ENCODE assay signal across 16 cellular contexts in the genomic region with DNA sequence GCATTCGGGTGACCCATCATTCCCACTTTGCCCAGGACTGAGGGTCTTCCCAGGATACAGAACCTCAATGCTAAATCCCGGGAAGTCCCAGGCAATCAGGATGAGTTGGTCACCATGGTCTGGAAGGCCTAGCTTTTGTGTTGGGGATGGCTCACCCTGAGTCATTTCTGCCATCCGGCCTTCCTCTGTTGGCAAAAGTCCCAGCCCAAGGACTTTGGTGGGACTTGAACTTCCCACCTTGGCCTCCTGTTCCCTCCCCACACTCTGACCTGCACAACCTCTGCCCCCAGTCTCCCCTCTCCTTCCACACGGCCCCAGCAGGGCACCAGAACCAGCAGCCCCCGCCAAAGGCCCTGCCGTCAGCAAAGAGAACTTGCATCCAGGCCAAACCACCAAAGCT. TPM values are rescaled to one million over a fixed set of nuclear protein-coding genes. Genes with fewer than 3 reads are reported as not detected.
DNase-seq lines count a peak whose midpoint lies in the region; ATAC-seq, FAIRE-seq and TF ChIP-seq lines count a peak whose summit lies in the region.
"Had no signal": no experiment of that assay in that cellular context is flagged by ENCODE, and none has a peak within 500 bp of the region (broad histone marks: within the 10 kb centered on the region; RNA-seq: fewer than 3 reads in every experiment).

No MANE protein-coding gene starts in this region.

- no peak overlapping the region for H2AK5ac ChIP-seq in H1 (ENCODE audit: low read depth, low read length)

- no peak overlapping the region for H3K27ac ChIP-seq in H1 (ENCODE audit: low read depth, low read length)
- H3K27ac ChIP-seq: lower lobe of right lung, SJCRH30 had no signal

- H3K4ac ChIP-seq in H1 (replicated peaks; ENCODE audit: insufficient read length, low read depth, low read length): no peak overlapping the region

- 0 out of 2 replicates have a peak overlapping the region, but pooled peaks have one; percentile 29 for H2BK15ac ChIP-seq in H1 (ENCODE audit: low read length)

- H4K20me1 ChIP-seq in H1 (replicated peaks in 1 of 2; ENCODE audit: control insufficient read depth in 1 of 2, insufficient read depth in 2 of 2, low read length in 2 of 2): no peaks in the 10 kb centered on the region

- no peak overlapping the region for H2BK5ac ChIP-seq in H1 (ENCODE audit: low read depth, low read length)

- H3K23me2 ChIP-seq in H1 (ENCODE audit: low read depth, low read length): no peaks in the 10 kb centered on the region

- no peak overlapping the region for H2BK20ac ChIP-seq in H1 (ENCODE audit: low read length)

- no peak overlapping the region for H3K4me2 ChIP-seq in H1 (ENCODE audit: insufficient read depth in 1 of 2, low read depth in 2 of 2, low read length in 2 of 2)

- H3K56ac ChIP-seq in H1 (replicated peaks; ENCODE audit: insufficient read length, low read depth, low read length): no peak overlapping the region

- H2AFZ ChIP-seq in H1 (ENCODE audit: low read length): no peak overlapping the region

- no peak overlapping the region for H3K23ac ChIP-seq in H1 (ENCODE audit: insufficient read length)

- H4K91ac ChIP-seq in H1 (replicated peaks; ENCODE audit: insufficient read length, low read length): no peak overlapping the region

- TF ChIP-seq CTCF in H1 (IDR thresholded peaks at IDR 0.05; ENCODE audit: control extremely low read depth in 1 of 3, insufficient read depth in 1 of 3, low read depth in 1 of 3, low read length in 3 of 3) (no peak), omental fat pad (IDR thresholded peaks at IDR 0.05) (no peak)

- H3K79me2 ChIP-seq in H1 (ENCODE audit: control insufficient read depth in 1 of 2, insufficient read depth in 2 of 2, low read length in 2 of 2): no peaks in the 10 kb centered on the region

- no peak overlapping the region for H3K9ac ChIP-seq in H1 (replicated peaks in 1 of 4; ENCODE audit: extremely low read depth in 1 of 4, low read depth in 3 of 4, low read length in 3 of 4)

- no peaks in the 10 kb centered on the region for H3K36me3 ChIP-seq in H1 (ENCODE audit: control insufficient read depth in 2 of 4, insufficient read depth in 4 of 4, low read length in 3 of 4)
- H3K36me3 ChIP-seq: lower lobe of right lung, SJCRH30 had no signal

- peak overlapping the region; percentile 29 for H4K8ac ChIP-seq in H1 (ENCODE audit: extremely low read depth, insufficient read depth, low read length)

- H3K18ac ChIP-seq in H1 (ENCODE audit: extremely low read depth, low read length): no peak overlapping the region

- H4K5ac ChIP-seq in H1 (ENCODE audit: insufficient read length, low read depth, low read length): no peak overlapping the region

- peaks cover 0 to 6% of the 10 kb centered on the region in 2 experiments; a peak in 2 of 4 replicates for H3K9me3 ChIP-seq in H1 (ENCODE audit: insufficient read depth in 2 of 2, low read depth in 1 of 2, low read length in 1 of 2)
- H3K9me3 ChIP-seq: lower lobe of right lung had no signal

- CTCF ChIA-PET in H1 (lab: Charles Lee; ENCODE audit: partially characterized antibody): interaction anchor here (1.0 to 3.2 kb wide), 4 partner anchors 10 to 179 kb away, joined by 3 to 14 read pairs (median 4); no protein-coding TSS in a partner anchor

- DNase-seq in GM03348 (ENCODE audit: low spot score): peak; percentile 70
- DNase-seq in RCC 7860 (ENCODE audit: low spot score): peak; percentile 72
- no peak for DNase-seq in H1 (ENCODE audit: low read depth in 1 of 2, low spot score in 2 of 2)
- no peak for DNase-seq in omental fat pad (ENCODE audit: low spot score)
- no peak for DNase-seq in activated naive CD4-positive, alpha-beta T cell treated with Interleukin-2 at 50 U/mL for 16 hours
- DNase-seq: Calu3; glutamatergic neuron; lower lobe of right lung; NCI-H524; SJCRH30; stimulated activated CD4-positive, alpha-beta T cell treated with anti-CD3 and anti-CD28 coated beads, Interleukin-2, amount 100 ng/mL, for 24 hours; stimulated activated naive CD8-positive, alpha-beta T cell treated with anti-CD3 and anti-CD28 coated beads, Interleukin-15, amount 100 ng/mL, for 72 hours had no signal

- no peak for TF ChIP-seq POLR2A in H1 (IDR thresholded peaks at IDR 0.05; ENCODE audit: control extremely low read depth in 1 of 2, low read depth in 2 of 2, low read length in 2 of 2)

- H2BK12ac ChIP-seq in H1 (ENCODE audit: low read depth, low read length): no peak overlapping the region

- FAIRE-seq in RCC 7860 (lab: Jason Lieb, UNC) (peak; percentile 83), H1 (lab: Jason Lieb, UNC) (no peak)
- FAIRE-seq: GM12892 had no signal

- no peak overlapping the region for H3K14ac ChIP-seq in H1 (ENCODE audit: insufficient read length)

- peaks cover 0 to 2% (median 0%) of the 10 kb centered on the region in 4 experiments; a peak in 1 of 7 replicates for H3K27me3 ChIP-seq in H1 (replicated peaks in 1 of 4; ENCODE audit: control insufficient read depth in 3 of 4, extremely low read depth in 1 of 4, insufficient read depth in 3 of 4, low read length in 3 of 4)
- H3K27me3 ChIP-seq: SJCRH30 had no signal

- peaks cover 0 to 3% (median 0%) of the 10 kb centered on the region in 4 experiments; a peak in 2 of 7 replicates for H3K4me1 ChIP-seq in H1 (replicated peaks in 1 of 4; ENCODE audit: control insufficient read depth in 3 of 4, insufficient read depth in 4 of 4, low read length in 3 of 4)

- POLR2A ChIA-PET in H1 (lab: Charles Lee; ENCODE audit: partially characterized antibody): interaction anchor here (0.7 to 1.0 kb wide), 3 partner anchors 20 to 168 kb away, joined by 3 read pairs; no protein-coding TSS in a partner anchor

- 91% methylated on average over 6 of the region's 6 CpGs; no CpG with 5 or more reads in 1 of the 2 experiments for WGBS in H1 (ENCODE audit: extremely low coverage in 1 of 2, insufficient coverage in 1 of 2, insufficient read length in 1 of 2, insufficient replicate concordance in 2 of 2, low coverage in 1 of 2, low lambda C conversion rate in 2 of 2, missing lambda C conversion rate in 1 of 2), 2 experiments

- TF ChIP-seq EP300 in H1 (IDR thresholded peaks at IDR 0.05; ENCODE audit: borderline replicate concordance in 1 of 2, low read depth in 2 of 2, low read length in 2 of 2): no peak

- H3K4me3 ChIP-seq in H1 (ENCODE audit: extremely low read depth in 1 of 4, insufficient read depth in 2 of 4, low read depth in 3 of 4, low read length in 4 of 4): no peak overlapping the region
- H3K4me3 ChIP-seq: lower lobe of right lung, SJCRH30 had no signal

- no peak overlapping the region for H2BK120ac ChIP-seq in H1 (replicated peaks; ENCODE audit: low read depth, low read length)

- no peaks in the 10 kb centered on the region for H3K79me1 ChIP-seq in H1 (ENCODE audit: low read depth, low read length)

- TF ChIP-seq RAD21 in H1 (IDR thresholded peaks at IDR 0.05 in 1 of 2, conservative IDR thresholded peaks at IDR 0.05 in 1 of 2; ENCODE audit: low read depth in 2 of 2, low read length in 2 of 2): no peak

- ATAC-seq in omental fat pad (ENCODE audit: low FRiP score): peak; percentile 46
- no peak for ATAC-seq in GM18907 (IDR thresholded peaks at IDR 0.05; ENCODE audit: unreplicated experiment)
- no peak for ATAC-seq in HG03571 (IDR thresholded peaks at IDR 0.05; ENCODE audit: unreplicated experiment)
- no peak for ATAC-seq in GM18870 (IDR thresholded peaks at IDR 0.05; ENCODE audit: unreplicated experiment)
- ATAC-seq: stimulated activated naive CD8-positive, alpha-beta T cell treated with anti-CD3 and anti-CD28 coated beads, Interleukin-15, amount 100 ng/mL, for 72 hours had no signal

TF ChIP-seq in H1, 55 proteins besides CTCF, POLR2A, EP300 and RAD21 (continues in another document):
- TF ChIP-seq KDM5A (IDR thresholded peaks at IDR 0.05; ENCODE audit: low read length) (no peak), CHD1 (IDR thresholded peaks at IDR 0.05; ENCODE audit: low read depth, low read length) (no peak), CTBP2 (IDR thresholded peaks at IDR 0.05; ENCODE audit: borderline replicate concordance, insufficient read depth, insufficient read length, low read length) (no peak), SIX5 (IDR thresholded peaks at IDR 0.05; ENCODE audit: low read depth, low read length) (no peak)
- TF ChIP-seq, protein P1, sequence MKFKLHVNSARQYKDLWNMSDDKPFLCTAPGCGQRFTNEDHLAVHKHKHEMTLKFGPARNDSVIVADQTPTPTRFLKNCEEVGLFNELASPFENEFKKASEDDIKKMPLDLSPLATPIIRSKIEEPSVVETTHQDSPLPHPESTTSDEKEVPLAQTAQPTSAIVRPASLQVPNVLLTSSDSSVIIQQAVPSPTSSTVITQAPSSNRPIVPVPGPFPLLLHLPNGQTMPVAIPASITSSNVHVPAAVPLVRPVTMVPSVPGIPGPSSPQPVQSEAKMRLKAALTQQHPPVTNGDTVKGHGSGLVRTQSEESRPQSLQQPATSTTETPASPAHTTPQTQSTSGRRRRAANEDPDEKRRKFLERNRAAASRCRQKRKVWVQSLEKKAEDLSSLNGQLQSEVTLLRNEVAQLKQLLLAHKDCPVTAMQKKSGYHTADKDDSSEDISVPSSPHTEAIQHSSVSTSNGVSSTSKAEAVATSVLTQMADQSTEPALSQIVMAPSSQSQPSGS (IDR thresholded peaks at IDR 0.05; ENCODE audit: low read length): no peak

RNA-seq across cellular contexts. Expression of a gene that starts 24.6 kb away (rescaled TPM):
- total RNA-seq in H1 (2021; fragmentation: NEBNext Ultra II Directional; extraction: Animal tissue kit (Norgen Biotek cat#: 25700)): 275 TPM in 2 replicates
- 14.8 and 25.3 TPM in 2 replicates for polyA plus RNA-seq in H1 (2011; rRNA removed)
- polyA plus RNA-seq in H1 (2011; cell fraction: cytosol; rRNA removed): 13.5 TPM
- polyA plus RNA-seq in H1 (2011; cell fraction: nucleus; rRNA removed): 54.3 TPM
- polyA plus RNA-seq in H1 (2012, experiment 1 of 2): 125 to 153 TPM (median 138 TPM) in 4 replicates
- 70.3 TPM for polyA plus RNA-seq in H1 (2012, experiment 2 of 2)
- 103 TPM for polyA plus RNA-seq in H1 (2013, experiment 1 of 2)
- 111 TPM for polyA plus RNA-seq in H1 (2013, experiment 2 of 2)
- 28.8 and 30.2 TPM in 2 replicates for polyA minus RNA-seq in H1 (2011; rRNA and poly(A)+ RNA removed)
- polyA minus RNA-seq in H1 (2011; cell fraction: cytosol; rRNA and poly(A)+ RNA removed): 93.4 TPM
- polyA minus RNA-seq in H1 (2011; cell fraction: nucleus; rRNA and poly(A)+ RNA removed): 81.3 TPM
- 10 to 100 TPM; 53.4 to 85.3 (median 71.9) TPM for total RNA-seq in omental fat pad

Comparison
In these comparisons a context has a peak if more than half of its experiments do, and no peak if none do; other contexts are left out.
1. DNase-seq: peak in GM03348 (single experiment) and RCC 7860 (single experiment); none in H1 (0 of 2), omental fat pad (single experiment) and activated naive CD4-positive, alpha-beta T cell treated with Interleukin-2 at 50 U/mL for 16 hours (single experiment).